ENCODE assay signal across 10 cellular contexts in the genomic region with DNA sequence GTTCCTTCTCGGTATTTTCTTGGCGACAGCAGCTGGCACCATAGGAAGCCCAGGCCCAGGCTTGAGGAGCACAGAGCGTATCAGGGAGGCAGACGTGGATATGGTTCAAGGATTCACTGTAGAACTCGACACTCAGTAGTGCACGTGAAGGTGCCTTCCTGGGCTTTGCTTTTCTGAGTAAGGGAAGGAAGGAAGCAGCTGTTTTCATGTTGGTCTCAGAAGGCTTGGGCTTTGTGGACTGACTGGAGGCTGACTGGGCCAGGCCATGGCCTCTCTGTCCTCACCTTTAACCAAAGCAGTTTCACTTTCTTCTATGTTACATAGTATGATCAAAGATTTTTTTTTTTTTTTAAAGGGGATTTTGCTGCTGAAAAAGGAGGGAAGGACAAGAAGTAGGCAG. TPM values are rescaled to one million over a fixed set of nuclear protein-coding genes. Genes with fewer than 3 reads are reported as not detected.
DNase-seq lines count a peak whose midpoint lies in the region; ATAC-seq and TF ChIP-seq lines count a peak whose summit lies in the region.
"Had no signal": no experiment of that assay in that cellular context is flagged by ENCODE, and none has a peak within 500 bp of the region (broad histone marks: within the 10 kb centered on the region; RNA-seq: fewer than 3 reads in every experiment).

No MANE protein-coding gene starts in this region.

- TF ChIP-seq CTCF in activated B cell treated with CpG ODN at 0.5 μM for 24 hours (IDR thresholded peaks at IDR 0.05) (no peak), natural killer cell (IDR thresholded peaks at IDR 0.05) (no peak)

- H3K4me1 Mint-ChIP-seq in activated B cell treated with CpG ODN at 0.5 μM for 24 hours (peaks cover 11% of the 10 kb centered on the region), natural killer cell (peaks cover 8 to 9% of the 10 kb centered on the region in 2 donors)

- DNase-seq in NCI-H82 (lab: John Stamatoyannopoulos, UW), result peak; percentile 63
- DNase-seq in NCI-H82 treated with DMSO at 0.1 percent for 48 hours (lab: John Stamatoyannopoulos, UW; ENCODE audit: unreplicated experiment), result no peak
- DNase-seq in activated B cell treated with CpG ODN at 0.5 μM for 24 hours, result no peak
- DNase-seq in natural killer cell, result no peak
- DNase-seq in AG08395 (ENCODE audit: low spot score), result no peak
- no peak for DNase-seq in hepatic stellate cell (ENCODE audit: low spot score)
- DNase-seq: NCI-H1417 treated with DMSO at 0.1 percent for 48 hours, SIG-M5 had no signal

- H3K27ac Mint-ChIP-seq in activated B cell treated with CpG ODN at 0.5 μM for 24 hours, result peak overlapping the region; percentile 47
- peak overlapping the region; percentile 73 to 82 for H3K27ac Mint-ChIP-seq in natural killer cell

- H3K9me3 Mint-ChIP-seq in activated B cell treated with CpG ODN at 0.5 μM for 24 hours (no peaks in the 10 kb centered on the region), natural killer cell (no peaks in the 10 kb centered on the region)

- POLR2A ChIA-PET in activated B cell treated with CpG ODN at 0.5 μM for 24 hours (lab: Charles Lee), result interaction anchor here (0.5 to 0.6 kb wide), 3 partner anchors 17 to 902 kb away, joined by 3 to 6 read pairs (median 6); partner anchors contain the start of genes SETD5 and TATDN2

- H3K27me3 Mint-ChIP-seq in activated B cell treated with CpG ODN at 0.5 μM for 24 hours (no peaks in the 10 kb centered on the region), natural killer cell (ENCODE audit: low read depth in 2 of 2) (no peaks in the 10 kb centered on the region)

- peak; percentile 82 for ATAC-seq in GM21723 (IDR thresholded peaks at IDR 0.05; ENCODE audit: unreplicated experiment)
- ATAC-seq in activated B cell treated with CpG ODN at 0.5 μM for 24 hours (ENCODE audit: low read depth), result peak; percentile 34
- ATAC-seq in natural killer cell, result peak; percentile 56 to 62 (median 61)
- ATAC-seq in GM18505 (IDR thresholded peaks at IDR 0.05; ENCODE audit: unreplicated experiment), result no peak

- intact Hi-C loops in activated B cell treated with CpG ODN at 0.5 μM for 24 hours (cut with micrococcal nuclease), result no loop called here
- intact Hi-C loops in natural killer cell (cut with micrococcal nuclease), result no loop called here

- H3K4me3 Mint-ChIP-seq in activated B cell treated with CpG ODN at 0.5 μM for 24 hours (no peak overlapping the region), natural killer cell (no peak overlapping the region)

- peaks cover 65% of the 10 kb centered on the region for H3K36me3 Mint-ChIP-seq in activated B cell treated with CpG ODN at 0.5 μM for 24 hours (ENCODE audit: low read depth)
- peaks cover 7% of the 10 kb centered on the region for H3K36me3 Mint-ChIP-seq in natural killer cell

- TF ChIP-seq POLR2A in GM18505 (IDR thresholded peaks at IDR 0.05; ENCODE audit: borderline replicate concordance, extremely low read depth, insufficient read depth, insufficient read length), result no peak

- CTCF ChIA-PET in activated B cell treated with CpG ODN at 0.5 μM for 24 hours (lab: Charles Lee), result no interaction called here

RNA-seq across cellular contexts. Expression of gene GHRL, which starts 6.9 kb away (rescaled TPM):
- total RNA-seq in activated B cell treated with CpG ODN at 0.5 μM for 24 hours (1.4 and 2.8 TPM in 2 replicates), natural killer cell (1 to 10 TPM; 1.4 to 2.6 (median 1.5) TPM)

RNA-seq across cellular contexts. Expression of gene SEC13, which starts 21.2 kb away (rescaled TPM):
- total RNA-seq in activated B cell treated with CpG ODN at 0.5 μM for 24 hours, result 86.1 and 86.9 TPM in 2 replicates
- total RNA-seq in natural killer cell, result 100 to 1,000 TPM in 1 of 3 donors, 10 to 100 TPM in 2; 88.6 to 105 (median 99.3) TPM

RNA-seq across cellular contexts. Expression of gene TATDN2, which starts 51.4 kb away (rescaled TPM):
- total RNA-seq in activated B cell treated with CpG ODN at 0.5 μM for 24 hours (55.6 and 56.2 TPM in 2 replicates), natural killer cell (10 to 100 TPM; 75.6 to 99.4 (median 88.4) TPM)
